Comparison of ENCODE assay signal across 27 cellular contexts in the genomic region with DNA sequence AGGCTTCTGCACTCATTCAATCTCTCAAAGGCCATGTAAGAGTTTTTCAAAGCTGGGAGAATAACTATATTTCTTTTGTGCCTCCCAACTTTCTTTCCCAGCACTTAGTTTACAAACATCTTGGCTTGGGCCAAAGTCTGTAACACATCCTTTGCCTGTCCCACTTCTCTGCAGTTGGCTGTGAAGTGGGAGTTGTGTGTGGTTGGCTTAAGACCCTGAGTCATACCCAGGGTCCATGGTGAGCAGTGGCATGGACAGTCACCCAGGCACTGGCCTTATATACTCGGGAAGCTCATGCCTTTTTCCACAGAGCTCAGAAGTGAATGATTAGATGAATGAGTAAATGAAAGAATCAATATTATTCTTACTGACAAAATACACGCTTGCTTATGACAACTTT.
"Had no signal": no experiment of that assay in that cellular context is flagged by ENCODE, and none has a peak within 500 bp of the region (broad histone marks: within the 10 kb centered on the region; RNA-seq: fewer than 3 reads in every experiment).

No MANE protein-coding gene starts in this region.

- H3K27ac ChIP-seq: body of pancreas, esophagus muscularis mucosa, foreskin keratinocyte, gastrocnemius medialis, heart right ventricle had no signal

- H3K4me3 ChIP-seq: body of pancreas, esophagus muscularis mucosa, gastrocnemius medialis, heart right ventricle had no signal

- H3K36me3 ChIP-seq: esophagus muscularis mucosa, gastrocnemius medialis, heart right ventricle had no signal

- H3K27me3 ChIP-seq: body of pancreas, esophagus muscularis mucosa, foreskin keratinocyte, gastrocnemius medialis, heart right ventricle had no signal

- ATAC-seq: activated CD4-positive, alpha-beta T cell treated with anti-CD3 and anti-CD28 coated beads for 36 hours; activated CD8-positive, alpha-beta memory T cell treated with anti-CD3 and anti-CD28 coated beads, Interleukin-2, amount 10 ng/mL, durations not matched to agents 7 days and 5 days; activated CD8-positive, alpha-beta T cell treated with anti-CD3 and anti-CD28 coated beads, Interleukin-2, amount 10 ng/mL, durations not matched to agents 7 days and 5 days; body of pancreas; effector memory CD8-positive, alpha-beta T cell; foreskin keratinocyte; gastrocnemius medialis; heart right ventricle had no signal

- H3K4me1 ChIP-seq: body of pancreas, foreskin keratinocyte had no signal

- DNase-seq: activated CD4-positive, alpha-beta memory T cell treated with anti-CD3 and anti-CD28 coated beads for 36 hours; activated CD4-positive, alpha-beta T cell treated with anti-CD3 and anti-CD28 coated beads for 36 hours; activated CD4-positive, alpha-beta T cell treated with anti-CD3 and anti-CD28 coated beads, Interleukin-2, amount 10 ng/mL, durations not matched to agents 24 days and 14 days; activated CD4-positive, CD25-positive, alpha-beta regulatory T cell; activated CD4-positive, CD25-positive, alpha-beta regulatory T cell treated with anti-CD3 and anti-CD28 coated beads, Interleukin-2, amount 50 U/mL, for 72 hours; activated CD8-positive, alpha-beta memory T cell treated with anti-CD3 and anti-CD28 coated beads, Interleukin-2, amount 10 ng/mL, durations not matched to agents 7 days and 5 days; activated CD8-positive, alpha-beta memory T cell treated with anti-CD3 and anti-CD28 coated beads, Interleukin-2, amount 50 U/mL, for 4 hours; activated CD8-positive, alpha-beta T cell treated with anti-CD3 and anti-CD28 coated beads, Interleukin-2, amount 10 ng/mL, durations not matched to agents 7 days and 5 days; activated effector memory CD4-positive, alpha-beta T cell treated with anti-CD3 and anti-CD28 coated beads, Interleukin-2, amount 50 U/mL, for 16 hours; activated naive CD4-positive, alpha-beta T cell treated with anti-CD3 and anti-CD28 coated beads for 36 hours; activated naive CD8-positive, alpha-beta T cell treated with anti-CD3 and anti-CD28 coated beads for 36 hours; activated T-cell treated with anti-CD3 and anti-CD28 coated beads, Interleukin-2, amount 50 U/mL, for 1 hour; activated T-cell treated with anti-CD3 and anti-CD28 coated beads, Interleukin-2, amount 50 U/mL, for 48 hours; amniotic stem cell; anterior cingulate cortex; body of pancreas; caudate nucleus; cortex of kidney; dermis blood vessel endothelial cell; effector CD4-positive, alpha-beta T cell; effector memory CD8-positive, alpha-beta T cell; erythroblast; foreskin keratinocyte; gastrocnemius medialis; heart right ventricle; T-helper 2 cell had no signal

- H3K9me3 ChIP-seq: body of pancreas, esophagus muscularis mucosa, gastrocnemius medialis, heart right ventricle had no signal
